ENCODE assay signal across 8 cellular contexts in genomic region chr13:73765651-73766384, GRCh38.
DNase-seq lines count a peak whose midpoint lies in the region; ATAC-seq and TF ChIP-seq lines count a peak whose summit lies in the region.

No MANE protein-coding gene starts in this region.

- peak; percentile 62 for ATAC-seq in HG02588 (IDR thresholded peaks at IDR 0.05; ENCODE audit: unreplicated experiment)

- TF ChIP-seq POLR2A in lower leg skin (IDR thresholded peaks at IDR 0.05), result no peak

- H3K27ac ChIP-seq in coronary artery, result peak overlapping the region; percentile 61 to 77

- H3K4me3 ChIP-seq in coronary artery (peak overlapping the region; percentile 54), lower leg skin (ENCODE audit: low read depth, poor library complexity, severe bottlenecking) (no peak overlapping the region)

- intact Hi-C loops in lower leg skin (cut with DNase I; ENCODE audit: low total_unique reads), result loop anchor here (10.0 kb wide), 1 partner anchor 1459 kb away; no protein-coding TSS in a partner anchor

- TF ChIP-seq CTCF in coronary artery (IDR thresholded peaks at IDR 0.05) (no peak), lower leg skin (IDR thresholded peaks at IDR 0.05) (no peak)

- peak; percentile 94 for DNase-seq in DMS 273 (lab: John Stamatoyannopoulos, UW; ENCODE audit: unreplicated experiment)
- DNase-seq in NCI-H2029 treated with DMSO at 0.1 percent for 48 hours (lab: John Stamatoyannopoulos, UW), result peak; percentile 66
- DNase-seq in activated CD4-positive, alpha-beta T cell treated with anti-CD3 and anti-CD28 coated beads, Interleukin-2, amount 50 U/mL, for 1 hour, result peak; percentile 82
- DNase-seq in coronary artery (ENCODE audit: low spot score), result no peak
- peak; percentile 18 to 90 for DNase-seq in lower leg skin (ENCODE audit: low spot score in 2 of 2)
- peak; percentile 52 for DNase-seq in stimulated activated CD4-positive, alpha-beta T cell treated with anti-CD3 and anti-CD28 coated beads, Interleukin-2, amount 100 ng/mL, for 4 hours (ENCODE audit: low read depth)
- no peak for DNase-seq in Kasumi-1 (lab: John Stamatoyannopoulos, UW)

- WGBS in lower leg skin, 2 donors, result 12 to 20% methylated on average over 12 of the region's 12 CpGs

Comparison
In these comparisons a context has a peak if more than half of its experiments do, and no peak if none do; other contexts are left out.
1. DNase-seq: peak in DMS 273 (single experiment), NCI-H2029 treated with DMSO at 0.1 percent for 48 hours (single experiment), activated CD4-positive, alpha-beta T cell treated with anti-CD3 and anti-CD28 coated beads, Interleukin-2, amount 50 U/mL, for 1 hour (single experiment), lower leg skin (2 of 2) and stimulated activated CD4-positive, alpha-beta T cell treated with anti-CD3 and anti-CD28 coated beads, Interleukin-2, amount 100 ng/mL, for 4 hours (single experiment); none in coronary artery (single experiment) and Kasumi-1 (0 of 2).